ENCODE assay signal across 1 cellular context in the genomic region with DNA sequence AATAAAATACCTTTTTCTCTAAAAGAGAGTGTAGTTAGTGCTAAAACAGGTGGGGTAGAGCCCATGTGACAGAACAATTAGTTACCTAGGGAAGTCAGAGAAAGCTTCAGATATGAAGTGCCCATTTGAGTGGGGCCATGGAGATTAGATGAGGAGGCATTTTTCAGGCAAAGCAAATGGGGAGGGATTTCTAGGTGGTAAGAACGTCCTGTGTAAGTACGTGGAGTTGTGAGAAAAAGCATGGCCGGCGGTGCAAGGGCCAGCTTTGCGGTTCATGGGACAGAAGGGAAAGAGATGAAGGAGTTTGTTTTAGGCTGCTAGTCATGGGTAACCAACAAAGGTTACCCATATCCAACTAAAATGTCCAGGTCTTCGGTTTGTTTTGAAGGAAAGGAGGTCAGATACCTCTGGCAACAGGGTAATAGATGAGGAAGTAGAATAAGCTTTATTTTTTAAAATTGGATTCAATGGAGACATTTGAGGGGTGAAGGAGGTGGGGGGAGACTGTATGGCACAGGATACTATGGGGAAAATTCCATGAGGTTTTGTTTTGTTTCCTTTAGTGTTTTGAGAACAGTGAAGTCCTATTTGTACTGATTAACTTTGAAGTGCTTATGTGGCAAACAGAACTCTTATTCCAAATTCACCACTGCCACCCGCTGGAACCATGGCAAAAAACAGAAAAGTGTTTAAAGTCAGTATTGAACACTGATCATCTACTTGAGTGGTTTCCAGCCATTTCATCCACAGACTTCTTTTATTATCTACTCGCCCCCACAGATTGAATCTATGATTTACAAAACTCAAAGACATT.
TF ChIP-seq lines count a peak whose summit lies in the region.

No MANE protein-coding gene starts in this region.

TF ChIP-seq in H1, 55 proteins besides CTCF, POLR2A, EP300 and RAD21 (continued from another document):
- TF ChIP-seq, protein P1, sequence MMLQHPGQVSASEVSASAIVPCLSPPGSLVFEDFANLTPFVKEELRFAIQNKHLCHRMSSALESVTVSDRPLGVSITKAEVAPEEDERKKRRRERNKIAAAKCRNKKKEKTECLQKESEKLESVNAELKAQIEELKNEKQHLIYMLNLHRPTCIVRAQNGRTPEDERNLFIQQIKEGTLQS (IDR thresholded peaks at IDR 0.05; ENCODE audit: insufficient read depth, low read depth, low read length): no peak
- TF ChIP-seq POLR2AphosphoS5 (IDR thresholded peaks at IDR 0.05; ENCODE audit: low read depth, low read length) (no peak), NRF1 (IDR thresholded peaks at IDR 0.05; ENCODE audit: low read depth, low read length) (no peak), CHD1 (IDR thresholded peaks at IDR 0.05; ENCODE audit: low read depth, low read length) (no peak), KDM1A (IDR thresholded peaks at IDR 0.05; ENCODE audit: borderline replicate concordance, low read length) (no peak), ZNF274 (IDR thresholded peaks at IDR 0.05; ENCODE audit: borderline replicate concordance, extremely low read depth, low read length) (no peak)
- TF ChIP-seq, protein P2, sequence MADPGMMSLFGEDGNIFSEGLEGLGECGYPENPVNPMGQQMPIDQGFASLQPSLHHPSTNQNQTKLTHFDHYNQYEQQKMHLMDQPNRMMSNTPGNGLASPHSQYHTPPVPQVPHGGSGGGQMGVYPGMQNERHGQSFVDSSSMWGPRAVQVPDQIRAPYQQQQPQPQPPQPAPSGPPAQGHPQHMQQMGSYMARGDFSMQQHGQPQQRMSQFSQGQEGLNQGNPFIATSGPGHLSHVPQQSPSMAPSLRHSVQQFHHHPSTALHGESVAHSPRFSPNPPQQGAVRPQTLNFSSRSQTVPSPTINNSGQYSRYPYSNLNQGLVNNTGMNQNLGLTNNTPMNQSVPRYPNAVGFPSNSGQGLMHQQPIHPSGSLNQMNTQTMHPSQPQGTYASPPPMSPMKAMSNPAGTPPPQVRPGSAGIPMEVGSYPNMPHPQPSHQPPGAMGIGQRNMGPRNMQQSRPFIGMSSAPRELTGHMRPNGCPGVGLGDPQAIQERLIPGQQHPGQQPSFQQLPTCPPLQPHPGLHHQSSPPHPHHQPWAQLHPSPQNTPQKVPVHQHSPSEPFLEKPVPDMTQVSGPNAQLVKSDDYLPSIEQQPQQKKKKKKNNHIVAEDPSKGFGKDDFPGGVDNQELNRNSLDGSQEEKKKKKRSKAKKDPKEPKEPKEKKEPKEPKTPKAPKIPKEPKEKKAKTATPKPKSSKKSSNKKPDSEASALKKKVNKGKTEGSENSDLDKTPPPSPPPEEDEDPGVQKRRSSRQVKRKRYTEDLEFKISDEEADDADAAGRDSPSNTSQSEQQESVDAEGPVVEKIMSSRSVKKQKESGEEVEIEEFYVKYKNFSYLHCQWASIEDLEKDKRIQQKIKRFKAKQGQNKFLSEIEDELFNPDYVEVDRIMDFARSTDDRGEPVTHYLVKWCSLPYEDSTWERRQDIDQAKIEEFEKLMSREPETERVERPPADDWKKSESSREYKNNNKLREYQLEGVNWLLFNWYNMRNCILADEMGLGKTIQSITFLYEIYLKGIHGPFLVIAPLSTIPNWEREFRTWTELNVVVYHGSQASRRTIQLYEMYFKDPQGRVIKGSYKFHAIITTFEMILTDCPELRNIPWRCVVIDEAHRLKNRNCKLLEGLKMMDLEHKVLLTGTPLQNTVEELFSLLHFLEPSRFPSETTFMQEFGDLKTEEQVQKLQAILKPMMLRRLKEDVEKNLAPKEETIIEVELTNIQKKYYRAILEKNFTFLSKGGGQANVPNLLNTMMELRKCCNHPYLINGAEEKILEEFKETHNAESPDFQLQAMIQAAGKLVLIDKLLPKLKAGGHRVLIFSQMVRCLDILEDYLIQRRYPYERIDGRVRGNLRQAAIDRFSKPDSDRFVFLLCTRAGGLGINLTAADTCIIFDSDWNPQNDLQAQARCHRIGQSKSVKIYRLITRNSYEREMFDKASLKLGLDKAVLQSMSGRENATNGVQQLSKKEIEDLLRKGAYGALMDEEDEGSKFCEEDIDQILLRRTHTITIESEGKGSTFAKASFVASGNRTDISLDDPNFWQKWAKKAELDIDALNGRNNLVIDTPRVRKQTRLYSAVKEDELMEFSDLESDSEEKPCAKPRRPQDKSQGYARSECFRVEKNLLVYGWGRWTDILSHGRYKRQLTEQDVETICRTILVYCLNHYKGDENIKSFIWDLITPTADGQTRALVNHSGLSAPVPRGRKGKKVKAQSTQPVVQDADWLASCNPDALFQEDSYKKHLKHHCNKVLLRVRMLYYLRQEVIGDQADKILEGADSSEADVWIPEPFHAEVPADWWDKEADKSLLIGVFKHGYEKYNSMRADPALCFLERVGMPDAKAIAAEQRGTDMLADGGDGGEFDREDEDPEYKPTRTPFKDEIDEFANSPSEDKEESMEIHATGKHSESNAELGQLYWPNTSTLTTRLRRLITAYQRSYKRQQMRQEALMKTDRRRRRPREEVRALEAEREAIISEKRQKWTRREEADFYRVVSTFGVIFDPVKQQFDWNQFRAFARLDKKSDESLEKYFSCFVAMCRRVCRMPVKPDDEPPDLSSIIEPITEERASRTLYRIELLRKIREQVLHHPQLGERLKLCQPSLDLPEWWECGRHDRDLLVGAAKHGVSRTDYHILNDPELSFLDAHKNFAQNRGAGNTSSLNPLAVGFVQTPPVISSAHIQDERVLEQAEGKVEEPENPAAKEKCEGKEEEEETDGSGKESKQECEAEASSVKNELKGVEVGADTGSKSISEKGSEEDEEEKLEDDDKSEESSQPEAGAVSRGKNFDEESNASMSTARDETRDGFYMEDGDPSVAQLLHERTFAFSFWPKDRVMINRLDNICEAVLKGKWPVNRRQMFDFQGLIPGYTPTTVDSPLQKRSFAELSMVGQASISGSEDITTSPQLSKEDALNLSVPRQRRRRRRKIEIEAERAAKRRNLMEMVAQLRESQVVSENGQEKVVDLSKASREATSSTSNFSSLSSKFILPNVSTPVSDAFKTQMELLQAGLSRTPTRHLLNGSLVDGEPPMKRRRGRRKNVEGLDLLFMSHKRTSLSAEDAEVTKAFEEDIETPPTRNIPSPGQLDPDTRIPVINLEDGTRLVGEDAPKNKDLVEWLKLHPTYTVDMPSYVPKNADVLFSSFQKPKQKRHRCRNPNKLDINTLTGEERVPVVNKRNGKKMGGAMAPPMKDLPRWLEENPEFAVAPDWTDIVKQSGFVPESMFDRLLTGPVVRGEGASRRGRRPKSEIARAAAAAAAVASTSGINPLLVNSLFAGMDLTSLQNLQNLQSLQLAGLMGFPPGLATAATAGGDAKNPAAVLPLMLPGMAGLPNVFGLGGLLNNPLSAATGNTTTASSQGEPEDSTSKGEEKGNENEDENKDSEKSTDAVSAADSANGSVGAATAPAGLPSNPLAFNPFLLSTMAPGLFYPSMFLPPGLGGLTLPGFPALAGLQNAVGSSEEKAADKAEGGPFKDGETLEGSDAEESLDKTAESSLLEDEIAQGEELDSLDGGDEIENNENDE (IDR thresholded peaks at IDR 0.05; ENCODE audit: insufficient replicate concordance, low read length): no peak
